ENCODE assay signal across 16 cellular contexts in the genomic region with DNA sequence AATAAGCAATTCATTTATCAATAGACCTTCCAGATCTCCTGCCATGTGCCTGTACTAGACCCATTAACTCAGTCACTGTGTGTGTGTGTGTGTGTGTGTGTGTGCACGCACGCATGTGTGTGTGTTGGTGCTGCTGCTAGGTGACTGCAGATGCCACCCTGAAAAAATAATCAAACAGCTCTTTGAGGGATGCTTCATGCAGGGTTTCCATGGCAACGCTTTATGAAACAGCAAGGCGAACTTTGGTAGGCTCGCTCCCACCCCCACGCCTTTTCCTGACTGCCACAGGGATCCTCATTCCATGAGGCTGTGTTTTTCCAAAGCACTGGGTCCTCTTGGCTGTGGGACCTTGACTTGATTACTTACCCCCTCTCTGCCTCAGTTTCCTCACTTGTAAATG.
DNase-seq lines count a peak whose midpoint lies in the region; ATAC-seq and TF ChIP-seq lines count a peak whose summit lies in the region.
"Had no signal": no experiment of that assay in that cellular context is flagged by ENCODE, and none has a peak within 500 bp of the region (broad histone marks: within the 10 kb centered on the region; RNA-seq: fewer than 3 reads in every experiment).

No MANE protein-coding gene starts in this region.

- H3K9ac ChIP-seq in GM23248: no peak overlapping the region

- H3K27me3 ChIP-seq in GM23248 (replicated peaks; ENCODE audit: insufficient read depth): no peaks in the 10 kb centered on the region

- no peak for TF ChIP-seq CTCF in brain (conservative IDR thresholded peaks at IDR 0.05)

- peaks cover 2% of the 10 kb centered on the region for H3K27me3 Mint-ChIP-seq in brain
- H3K27me3 Mint-ChIP-seq: IgD-negative memory B cell had no signal

- no peak overlapping the region for H3K4me3 Mint-ChIP-seq in brain
- H3K4me3 Mint-ChIP-seq: IgD-negative memory B cell had no signal

- DNase-seq in GM23248 (peak; percentile 42), NCI-H2227 (lab: John Stamatoyannopoulos, UW; ENCODE audit: unreplicated experiment) (peak; percentile 91), occipital lobe (lab: John Stamatoyannopoulos, UW) (peak; percentile 21), NCI-H1436 treated with DMSO at 0.1 percent for 48 hours (lab: John Stamatoyannopoulos, UW) (no peak), HEK293T (ENCODE audit: extremely low spot score) (no peak)
- DNase-seq: ACHN, AML-193, Caco-2, DMS79, NCI-H2029, NCI-H524 treated with DMSO at 0.1 percent for 48 hours had no signal

- no peaks in the 10 kb centered on the region for H3F3A ChIP-seq in GM23248 (ENCODE audit: insufficient read depth)

- no peak overlapping the region for H3K4me2 ChIP-seq in GM23248 (ENCODE audit: unreplicated experiment)

- peaks cover 0 to 2% (median 0%) of the 10 kb centered on the region in 5 experiments for H3K9me3 Mint-ChIP-seq in brain
- H3K9me3 Mint-ChIP-seq: IgD-negative memory B cell had no signal

- POLR2A ChIA-PET in HEK293T (lab: Yijun Ruan, JAX): no interaction called here

- peaks cover 64% of the 10 kb centered on the region for H3K4me1 Mint-ChIP-seq in brain
- H3K4me1 Mint-ChIP-seq: IgD-negative memory B cell had no signal

- no peak for ATAC-seq in GM18868 (IDR thresholded peaks at IDR 0.05; ENCODE audit: unreplicated experiment)

- H3K9me2 ChIP-seq in GM23248 (ENCODE audit: insufficient read depth): no peaks in the 10 kb centered on the region

- peaks cover 4% of the 10 kb centered on the region; the same call in 1 of the 2 replicates for H3K79me2 ChIP-seq in GM23248 (ENCODE audit: insufficient read depth)

- no peak overlapping the region for H3K27ac ChIP-seq in GM23248
- H3K27ac ChIP-seq: RWPE1 had no signal

- peak overlapping the region in 3 of 5 experiments; percentile 4 to 82 (median 28) for H3K27ac Mint-ChIP-seq in brain
- H3K27ac Mint-ChIP-seq: IgD-negative memory B cell had no signal

- no peaks in the 10 kb centered on the region for H3K4me1 ChIP-seq in GM23248 (ENCODE audit: insufficient read depth)
- H3K4me1 ChIP-seq: Caco-2, HAP-1 had no signal

- H3K9me3 ChIP-seq in GM23248 (ENCODE audit: low read depth): no peaks in the 10 kb centered on the region
- H3K9me3 ChIP-seq: Caco-2, HAP-1 had no signal

- in situ Hi-C loops in GM23248 (cut with MboI): no loop called here

- H4K20me1 ChIP-seq in GM23248 (ENCODE audit: insufficient read depth): no peaks in the 10 kb centered on the region

- no peaks in the 10 kb centered on the region for H3K36me3 ChIP-seq in GM23248 (ENCODE audit: low read depth)
- H3K36me3 ChIP-seq: HAP-1 had no signal

- no peak overlapping the region for H2AFZ ChIP-seq in GM23248

- no peak overlapping the region for H3K4me3 ChIP-seq in GM23248
- H3K4me3 ChIP-seq: HAP-1 had no signal

- WGBS in GM23248 (ENCODE audit: low coverage in 1 of 2, low lambda C conversion rate in 2 of 2, missing lambda C conversion rate in 2 of 2), 2 experiments: 73 to 75% methylated on average over 6 of the region's 6 CpGs

- CTCF ChIA-PET in HEK293T (lab: Yijun Ruan, JAX): no interaction called here

- no peaks in the 10 kb centered on the region for H3K36me3 Mint-ChIP-seq in brain
- H3K36me3 Mint-ChIP-seq: IgD-negative memory B cell had no signal

TF ChIP-seq in HEK293T, 16 proteins besides CTCF, POLR2A, EP300 and RAD21:
- no peak for TF ChIP-seq SP1 (IDR thresholded peaks at IDR 0.05)
- TF ChIP-seq HDGF (IDR thresholded peaks at IDR 0.05; ENCODE audit: borderline replicate concordance): no peak
- TF ChIP-seq L3MBTL2 (conservative IDR thresholded peaks at IDR 0.05): no peak
- no peak for TF ChIP-seq LEF1 (IDR thresholded peaks at IDR 0.05; ENCODE audit: borderline replicate concordance)
- TF ChIP-seq BHLHE40 (IDR thresholded peaks at IDR 0.05; ENCODE audit: borderline replicate concordance): no peak
- TF ChIP-seq, protein P1, sequence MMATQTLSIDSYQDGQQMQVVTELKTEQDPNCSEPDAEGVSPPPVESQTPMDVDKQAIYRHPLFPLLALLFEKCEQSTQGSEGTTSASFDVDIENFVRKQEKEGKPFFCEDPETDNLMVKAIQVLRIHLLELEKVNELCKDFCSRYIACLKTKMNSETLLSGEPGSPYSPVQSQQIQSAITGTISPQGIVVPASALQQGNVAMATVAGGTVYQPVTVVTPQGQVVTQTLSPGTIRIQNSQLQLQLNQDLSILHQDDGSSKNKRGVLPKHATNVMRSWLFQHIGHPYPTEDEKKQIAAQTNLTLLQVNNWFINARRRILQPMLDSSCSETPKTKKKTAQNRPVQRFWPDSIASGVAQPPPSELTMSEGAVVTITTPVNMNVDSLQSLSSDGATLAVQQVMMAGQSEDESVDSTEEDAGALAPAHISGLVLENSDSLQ (IDR thresholded peaks at IDR 0.05): no peak
- no peak for TF ChIP-seq ZNF384 (IDR thresholded peaks at IDR 0.05)
- no peak for TF ChIP-seq FOXA1 (IDR thresholded peaks at IDR 0.05)
- no peak for TF ChIP-seq FOXM1 (IDR thresholded peaks at IDR 0.05; ENCODE audit: borderline replicate concordance)
- no peak for TF ChIP-seq ARNT (IDR thresholded peaks at IDR 0.05)

Comparison
In these comparisons a context has a peak if more than half of its experiments do, and no peak if none do; other contexts are left out.
1. DNase-seq: peak in GM23248 (single experiment), NCI-H2227 (single experiment) and occipital lobe (single experiment); none in NCI-H1436 treated with DMSO at 0.1 percent for 48 hours (single experiment) and HEK293T (single experiment).